1 cellular context compared by ENCODE assay signal in the genomic region with DNA sequence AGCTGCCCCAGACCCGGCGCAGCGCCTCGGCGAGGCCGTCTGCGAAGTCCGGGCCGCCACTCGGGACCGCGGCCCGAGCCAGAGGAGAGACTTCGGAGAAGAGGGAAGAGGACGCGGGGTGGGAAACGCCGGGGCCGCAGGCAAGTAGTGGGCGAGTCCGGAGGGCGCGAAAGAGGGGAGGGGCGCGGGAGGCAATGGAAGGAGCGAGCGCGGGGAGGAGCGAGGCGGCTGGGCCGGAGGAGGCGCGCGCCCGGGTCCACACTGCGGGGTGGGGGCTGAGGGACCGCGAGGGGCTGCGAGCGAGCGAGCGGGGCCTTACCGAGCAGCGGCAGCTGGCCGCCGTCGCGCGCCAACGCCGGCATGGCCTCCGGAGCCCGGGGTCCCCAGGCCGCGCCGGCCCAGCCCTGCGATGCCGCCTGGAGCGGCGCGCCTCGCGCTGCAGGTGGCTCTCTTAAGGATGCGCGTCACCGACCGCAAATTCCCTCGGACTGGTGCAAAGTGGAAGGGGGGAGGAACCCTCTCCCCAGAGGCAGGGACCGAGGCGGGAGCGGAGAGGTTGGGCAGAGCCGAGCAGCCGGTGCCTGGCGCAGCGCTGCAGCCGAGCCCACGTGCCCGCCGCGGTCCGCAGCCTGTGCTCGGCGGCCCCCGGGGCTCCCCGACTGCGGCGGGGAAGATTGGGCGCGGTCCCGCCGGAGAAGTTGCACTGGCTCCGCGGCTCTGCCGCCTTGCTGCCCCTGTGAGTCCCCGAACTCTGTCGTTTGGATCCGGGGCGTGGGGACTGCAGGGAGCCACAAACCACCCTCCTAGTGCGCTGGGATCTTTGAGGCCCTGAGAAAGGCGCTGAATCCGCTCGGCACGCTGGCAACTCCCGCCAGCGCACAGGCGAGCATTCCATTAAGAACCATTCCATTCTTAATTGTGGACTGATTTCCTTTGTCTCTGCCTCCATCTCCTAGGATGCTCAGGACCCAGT.
TF ChIP-seq lines count a peak whose summit lies in the region.

Gene FLT3, minus strand, starts transcription at position 428 of the 973 bp plus-strand sequence. Its CDS starts 66 bp downstream, at position 362.

TF ChIP-seq in HepG2, 621 proteins besides CTCF, POLR2A, EP300 and RAD21 (continued from another document):
- TF ChIP-seq, protein P1, sequence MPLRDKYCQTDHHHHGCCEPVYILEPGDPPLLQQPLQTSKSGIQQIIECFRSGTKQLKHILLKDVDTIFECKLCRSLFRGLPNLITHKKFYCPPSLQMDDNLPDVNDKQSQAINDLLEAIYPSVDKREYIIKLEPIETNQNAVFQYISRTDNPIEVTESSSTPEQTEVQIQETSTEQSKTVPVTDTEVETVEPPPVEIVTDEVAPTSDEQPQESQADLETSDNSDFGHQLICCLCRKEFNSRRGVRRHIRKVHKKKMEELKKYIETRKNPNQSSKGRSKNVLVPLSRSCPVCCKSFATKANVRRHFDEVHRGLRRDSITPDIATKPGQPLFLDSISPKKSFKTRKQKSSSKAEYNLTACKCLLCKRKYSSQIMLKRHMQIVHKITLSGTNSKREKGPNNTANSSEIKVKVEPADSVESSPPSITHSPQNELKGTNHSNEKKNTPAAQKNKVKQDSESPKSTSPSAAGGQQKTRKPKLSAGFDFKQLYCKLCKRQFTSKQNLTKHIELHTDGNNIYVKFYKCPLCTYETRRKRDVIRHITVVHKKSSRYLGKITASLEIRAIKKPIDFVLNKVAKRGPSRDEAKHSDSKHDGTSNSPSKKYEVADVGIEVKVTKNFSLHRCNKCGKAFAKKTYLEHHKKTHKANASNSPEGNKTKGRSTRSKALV (CRISPR knock-in tag; IDR thresholded peaks at IDR 0.05), result peak; percentile 90
- TF ChIP-seq, protein P2, sequence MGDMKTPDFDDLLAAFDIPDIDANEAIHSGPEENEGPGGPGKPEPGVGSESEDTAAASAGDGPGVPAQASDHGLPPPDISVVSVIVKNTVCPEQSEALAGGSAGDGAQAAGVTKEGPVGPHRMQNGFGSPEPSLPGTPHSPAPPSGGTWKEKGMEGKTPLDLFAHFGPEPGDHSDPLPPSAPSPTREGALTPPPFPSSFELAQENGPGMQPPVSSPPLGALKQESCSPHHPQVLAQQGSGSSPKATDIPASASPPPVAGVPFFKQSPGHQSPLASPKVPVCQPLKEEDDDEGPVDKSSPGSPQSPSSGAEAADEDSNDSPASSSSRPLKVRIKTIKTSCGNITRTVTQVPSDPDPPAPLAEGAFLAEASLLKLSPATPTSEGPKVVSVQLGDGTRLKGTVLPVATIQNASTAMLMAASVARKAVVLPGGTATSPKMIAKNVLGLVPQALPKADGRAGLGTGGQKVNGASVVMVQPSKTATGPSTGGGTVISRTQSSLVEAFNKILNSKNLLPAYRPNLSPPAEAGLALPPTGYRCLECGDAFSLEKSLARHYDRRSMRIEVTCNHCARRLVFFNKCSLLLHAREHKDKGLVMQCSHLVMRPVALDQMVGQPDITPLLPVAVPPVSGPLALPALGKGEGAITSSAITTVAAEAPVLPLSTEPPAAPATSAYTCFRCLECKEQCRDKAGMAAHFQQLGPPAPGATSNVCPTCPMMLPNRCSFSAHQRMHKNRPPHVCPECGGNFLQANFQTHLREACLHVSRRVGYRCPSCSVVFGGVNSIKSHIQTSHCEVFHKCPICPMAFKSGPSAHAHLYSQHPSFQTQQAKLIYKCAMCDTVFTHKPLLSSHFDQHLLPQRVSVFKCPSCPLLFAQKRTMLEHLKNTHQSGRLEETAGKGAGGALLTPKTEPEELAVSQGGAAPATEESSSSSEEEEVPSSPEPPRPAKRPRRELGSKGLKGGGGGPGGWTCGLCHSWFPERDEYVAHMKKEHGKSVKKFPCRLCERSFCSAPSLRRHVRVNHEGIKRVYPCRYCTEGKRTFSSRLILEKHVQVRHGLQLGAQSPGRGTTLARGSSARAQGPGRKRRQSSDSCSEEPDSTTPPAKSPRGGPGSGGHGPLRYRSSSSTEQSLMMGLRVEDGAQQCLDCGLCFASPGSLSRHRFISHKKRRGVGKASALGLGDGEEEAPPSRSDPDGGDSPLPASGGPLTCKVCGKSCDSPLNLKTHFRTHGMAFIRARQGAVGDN (CRISPR knock-in tag; IDR thresholded peaks at IDR 0.05), result peak; percentile 46; the same call in 1 of the 2 replicates
